1 cellular context compared by ENCODE assay signal in genomic region chr2:160224507-160224906, GRCh38.
TF ChIP-seq lines count a peak whose summit lies in the region.

No MANE protein-coding gene starts in this region.

TF ChIP-seq in GM12878, 131 proteins besides CTCF, POLR2A, EP300 and RAD21 (continued from another document):
- TF ChIP-seq, protein P1, sequence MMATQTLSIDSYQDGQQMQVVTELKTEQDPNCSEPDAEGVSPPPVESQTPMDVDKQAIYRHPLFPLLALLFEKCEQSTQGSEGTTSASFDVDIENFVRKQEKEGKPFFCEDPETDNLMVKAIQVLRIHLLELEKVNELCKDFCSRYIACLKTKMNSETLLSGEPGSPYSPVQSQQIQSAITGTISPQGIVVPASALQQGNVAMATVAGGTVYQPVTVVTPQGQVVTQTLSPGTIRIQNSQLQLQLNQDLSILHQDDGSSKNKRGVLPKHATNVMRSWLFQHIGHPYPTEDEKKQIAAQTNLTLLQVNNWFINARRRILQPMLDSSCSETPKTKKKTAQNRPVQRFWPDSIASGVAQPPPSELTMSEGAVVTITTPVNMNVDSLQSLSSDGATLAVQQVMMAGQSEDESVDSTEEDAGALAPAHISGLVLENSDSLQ (IDR thresholded peaks at IDR 0.05): no peak
- no peak for TF ChIP-seq CBX5 (IDR thresholded peaks at IDR 0.05; ENCODE audit: low read depth)
- TF ChIP-seq, protein P2, sequence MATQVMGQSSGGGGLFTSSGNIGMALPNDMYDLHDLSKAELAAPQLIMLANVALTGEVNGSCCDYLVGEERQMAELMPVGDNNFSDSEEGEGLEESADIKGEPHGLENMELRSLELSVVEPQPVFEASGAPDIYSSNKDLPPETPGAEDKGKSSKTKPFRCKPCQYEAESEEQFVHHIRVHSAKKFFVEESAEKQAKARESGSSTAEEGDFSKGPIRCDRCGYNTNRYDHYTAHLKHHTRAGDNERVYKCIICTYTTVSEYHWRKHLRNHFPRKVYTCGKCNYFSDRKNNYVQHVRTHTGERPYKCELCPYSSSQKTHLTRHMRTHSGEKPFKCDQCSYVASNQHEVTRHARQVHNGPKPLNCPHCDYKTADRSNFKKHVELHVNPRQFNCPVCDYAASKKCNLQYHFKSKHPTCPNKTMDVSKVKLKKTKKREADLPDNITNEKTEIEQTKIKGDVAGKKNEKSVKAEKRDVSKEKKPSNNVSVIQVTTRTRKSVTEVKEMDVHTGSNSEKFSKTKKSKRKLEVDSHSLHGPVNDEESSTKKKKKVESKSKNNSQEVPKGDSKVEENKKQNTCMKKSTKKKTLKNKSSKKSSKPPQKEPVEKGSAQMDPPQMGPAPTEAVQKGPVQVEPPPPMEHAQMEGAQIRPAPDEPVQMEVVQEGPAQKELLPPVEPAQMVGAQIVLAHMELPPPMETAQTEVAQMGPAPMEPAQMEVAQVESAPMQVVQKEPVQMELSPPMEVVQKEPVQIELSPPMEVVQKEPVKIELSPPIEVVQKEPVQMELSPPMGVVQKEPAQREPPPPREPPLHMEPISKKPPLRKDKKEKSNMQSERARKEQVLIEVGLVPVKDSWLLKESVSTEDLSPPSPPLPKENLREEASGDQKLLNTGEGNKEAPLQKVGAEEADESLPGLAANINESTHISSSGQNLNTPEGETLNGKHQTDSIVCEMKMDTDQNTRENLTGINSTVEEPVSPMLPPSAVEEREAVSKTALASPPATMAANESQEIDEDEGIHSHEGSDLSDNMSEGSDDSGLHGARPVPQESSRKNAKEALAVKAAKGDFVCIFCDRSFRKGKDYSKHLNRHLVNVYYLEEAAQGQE (IDR thresholded peaks at IDR 0.05; ENCODE audit: low read depth, low read length): no peak
- TF ChIP-seq SUPT20H (IDR thresholded peaks at IDR 0.05; ENCODE audit: borderline replicate concordance, control insufficient read depth, low read depth, low read length): no peak
- no peak for TF ChIP-seq ZBED1 (IDR thresholded peaks at IDR 0.05; ENCODE audit: borderline replicate concordance)
- TF ChIP-seq ASH2L (IDR thresholded peaks at IDR 0.05; ENCODE audit: borderline replicate concordance, low read depth): no peak
- TF ChIP-seq, protein P3, sequence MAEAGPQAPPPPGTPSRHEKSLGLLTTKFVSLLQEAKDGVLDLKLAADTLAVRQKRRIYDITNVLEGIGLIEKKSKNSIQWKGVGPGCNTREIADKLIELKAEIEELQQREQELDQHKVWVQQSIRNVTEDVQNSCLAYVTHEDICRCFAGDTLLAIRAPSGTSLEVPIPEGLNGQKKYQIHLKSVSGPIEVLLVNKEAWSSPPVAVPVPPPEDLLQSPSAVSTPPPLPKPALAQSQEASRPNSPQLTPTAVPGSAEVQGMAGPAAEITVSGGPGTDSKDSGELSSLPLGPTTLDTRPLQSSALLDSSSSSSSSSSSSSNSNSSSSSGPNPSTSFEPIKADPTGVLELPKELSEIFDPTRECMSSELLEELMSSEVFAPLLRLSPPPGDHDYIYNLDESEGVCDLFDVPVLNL (IDR thresholded peaks at IDR 0.05; ENCODE audit: low read depth, low read length): no peak
- TF ChIP-seq EGR1 (IDR thresholded peaks at IDR 0.05; ENCODE audit: borderline replicate concordance in 1 of 2, low read depth in 2 of 2, low read length in 2 of 2): no peak
- no peak for TF ChIP-seq ZBTB33 (IDR thresholded peaks at IDR 0.05)
